1 cellular context compared by ENCODE assay signal in the genomic region with DNA sequence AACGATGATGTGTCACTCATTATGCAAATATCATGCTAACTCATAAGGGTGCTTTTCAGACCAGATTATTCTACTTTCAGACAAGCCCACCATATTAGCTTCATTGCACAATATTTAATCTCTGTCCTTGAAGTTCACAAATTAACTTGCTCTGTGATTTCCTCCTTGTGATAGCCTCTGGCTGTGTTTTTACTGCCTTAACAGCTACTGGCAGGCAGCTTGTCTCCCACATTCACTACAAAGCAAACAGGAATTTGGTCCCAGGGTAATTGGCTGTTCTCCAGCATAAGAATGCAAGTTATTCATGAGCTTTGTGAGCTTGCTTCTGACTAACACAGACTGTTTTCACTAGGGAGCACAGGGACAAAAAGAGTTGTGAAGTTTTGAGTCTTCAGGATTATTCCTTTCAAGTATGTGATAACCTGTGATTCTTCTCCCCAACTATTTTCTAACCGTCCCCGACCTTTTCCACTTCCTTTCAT.
TF ChIP-seq lines count a peak whose summit lies in the region.

No MANE protein-coding gene starts in this region.

TF ChIP-seq in HepG2, 621 proteins besides CTCF, POLR2A, EP300 and RAD21 (continued from another document and continues in another):
- TF ChIP-seq ZNF281 (CRISPR knock-in tag; IDR thresholded peaks at IDR 0.05; ENCODE audit: borderline replicate concordance) (no peak; the same call in 1 of the 2 replicates), MAFG (CRISPR knock-in tag; IDR thresholded peaks at IDR 0.05) (no peak), HDAC6 (IDR thresholded peaks at IDR 0.05; ENCODE audit: low read depth, low read length) (no peak), PHF20 (CRISPR knock-in tag; IDR thresholded peaks at IDR 0.05) (no peak), ZGPAT (CRISPR knock-in tag; IDR thresholded peaks at IDR 0.05) (peak; percentile 85), ZNF382 (CRISPR knock-in tag; IDR thresholded peaks at IDR 0.05; ENCODE audit: borderline replicate concordance) (no peak), ZKSCAN1 (IDR thresholded peaks at IDR 0.05; ENCODE audit: low read length) (no peak), HINFP (CRISPR knock-in tag; IDR thresholded peaks at IDR 0.05; ENCODE audit: low read depth) (no peak), ZNF33A (CRISPR knock-in tag; IDR thresholded peaks at IDR 0.05; ENCODE audit: borderline replicate concordance) (no peak), ZNF776 (CRISPR knock-in tag; IDR thresholded peaks at IDR 0.05) (no peak), BHLHE40 (IDR thresholded peaks at IDR 0.05; ENCODE audit: low read length) (no peak), ATF1 (CRISPR knock-in tag; IDR thresholded peaks at IDR 0.05) (peak; percentile 41; the same call in 1 of the 2 replicates), CHD4 (IDR thresholded peaks at IDR 0.05; ENCODE audit: borderline replicate concordance, low read length) (peak; percentile 38; the same call in 1 of the 2 replicates), NR2C2 (CRISPR knock-in tag; IDR thresholded peaks at IDR 0.05; ENCODE audit: borderline replicate concordance) (peak; percentile 26; the same call in 1 of the 2 replicates), ZNF333 (CRISPR knock-in tag; IDR thresholded peaks at IDR 0.05; ENCODE audit: borderline replicate concordance) (no peak), ADNP (CRISPR knock-in tag; IDR thresholded peaks at IDR 0.05) (no peak), RFX3 (CRISPR knock-in tag; IDR thresholded peaks at IDR 0.05) (no peak), ZSCAN20 (CRISPR knock-in tag; IDR thresholded peaks at IDR 0.05; ENCODE audit: borderline replicate concordance) (no peak), JUN (CRISPR knock-in tag; IDR thresholded peaks at IDR 0.05) (0 out of 2 replicates have a peak, but pooled peaks have one; percentile 30), ZNF296 (CRISPR knock-in tag; conservative IDR thresholded peaks at IDR 0.05) (no peak), ZNF782 (CRISPR knock-in tag; IDR thresholded peaks at IDR 0.05; ENCODE audit: borderline replicate concordance) (no peak), ZNF879 (CRISPR knock-in tag; IDR thresholded peaks at IDR 0.05) (no peak), ZNF235 (CRISPR knock-in tag; IDR thresholded peaks at IDR 0.05; ENCODE audit: borderline replicate concordance) (no peak), FOXC1 (CRISPR knock-in tag; IDR thresholded peaks at IDR 0.05; ENCODE audit: borderline replicate concordance) (no peak), HNRNPLL (IDR thresholded peaks at IDR 0.05; ENCODE audit: low read depth, low read length, poor library complexity, severe bottlenecking) (no peak), SRF (IDR thresholded peaks at IDR 0.05; ENCODE audit: low read depth, low read length) (no peak), MEIS1 (CRISPR knock-in tag; IDR thresholded peaks at IDR 0.05; ENCODE audit: borderline replicate concordance) (no peak), MEIS2 (CRISPR knock-in tag; IDR thresholded peaks at IDR 0.05) (no peak), KLF13 (CRISPR knock-in tag; IDR thresholded peaks at IDR 0.05) (no peak), ZMYM3 (CRISPR knock-in tag; IDR thresholded peaks at IDR 0.05) (peak; percentile 59; the same call in 1 of the 2 replicates), ZNF121 (CRISPR knock-in tag; IDR thresholded peaks at IDR 0.05) (no peak), BATF2 (CRISPR knock-in tag; IDR thresholded peaks at IDR 0.05) (no peak), TMF1 (CRISPR knock-in tag; IDR thresholded peaks at IDR 0.05; ENCODE audit: low read depth) (no peak), ZNF740 (CRISPR knock-in tag; IDR thresholded peaks at IDR 0.05) (no peak)
- TF ChIP-seq, protein P1, sequence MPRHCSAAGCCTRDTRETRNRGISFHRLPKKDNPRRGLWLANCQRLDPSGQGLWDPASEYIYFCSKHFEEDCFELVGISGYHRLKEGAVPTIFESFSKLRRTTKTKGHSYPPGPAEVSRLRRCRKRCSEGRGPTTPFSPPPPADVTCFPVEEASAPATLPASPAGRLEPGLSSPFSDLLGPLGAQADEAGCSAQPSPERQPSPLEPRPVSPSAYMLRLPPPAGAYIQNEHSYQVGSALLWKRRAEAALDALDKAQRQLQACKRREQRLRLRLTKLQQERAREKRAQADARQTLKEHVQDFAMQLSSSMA (CRISPR knock-in tag; IDR thresholded peaks at IDR 0.05): no peak
- TF ChIP-seq, protein P2, sequence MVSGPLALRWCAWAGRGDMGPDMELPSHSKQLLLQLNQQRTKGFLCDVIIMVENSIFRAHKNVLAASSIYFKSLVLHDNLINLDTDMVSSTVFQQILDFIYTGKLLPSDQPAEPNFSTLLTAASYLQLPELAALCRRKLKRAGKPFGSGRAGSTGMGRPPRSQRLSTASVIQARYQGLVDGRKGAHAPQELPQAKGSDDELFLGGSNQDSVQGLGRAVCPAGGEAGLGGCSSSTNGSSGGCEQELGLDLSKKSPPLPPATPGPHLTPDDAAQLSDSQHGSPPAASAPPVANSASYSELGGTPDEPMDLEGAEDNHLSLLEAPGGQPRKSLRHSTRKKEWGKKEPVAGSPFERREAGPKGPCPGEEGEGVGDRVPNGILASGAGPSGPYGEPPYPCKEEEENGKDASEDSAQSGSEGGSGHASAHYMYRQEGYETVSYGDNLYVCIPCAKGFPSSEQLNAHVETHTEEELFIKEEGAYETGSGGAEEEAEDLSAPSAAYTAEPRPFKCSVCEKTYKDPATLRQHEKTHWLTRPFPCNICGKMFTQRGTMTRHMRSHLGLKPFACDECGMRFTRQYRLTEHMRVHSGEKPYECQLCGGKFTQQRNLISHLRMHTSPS (CRISPR knock-in tag; IDR thresholded peaks at IDR 0.05; ENCODE audit: low read depth): no peak
- TF ChIP-seq, protein P3, sequence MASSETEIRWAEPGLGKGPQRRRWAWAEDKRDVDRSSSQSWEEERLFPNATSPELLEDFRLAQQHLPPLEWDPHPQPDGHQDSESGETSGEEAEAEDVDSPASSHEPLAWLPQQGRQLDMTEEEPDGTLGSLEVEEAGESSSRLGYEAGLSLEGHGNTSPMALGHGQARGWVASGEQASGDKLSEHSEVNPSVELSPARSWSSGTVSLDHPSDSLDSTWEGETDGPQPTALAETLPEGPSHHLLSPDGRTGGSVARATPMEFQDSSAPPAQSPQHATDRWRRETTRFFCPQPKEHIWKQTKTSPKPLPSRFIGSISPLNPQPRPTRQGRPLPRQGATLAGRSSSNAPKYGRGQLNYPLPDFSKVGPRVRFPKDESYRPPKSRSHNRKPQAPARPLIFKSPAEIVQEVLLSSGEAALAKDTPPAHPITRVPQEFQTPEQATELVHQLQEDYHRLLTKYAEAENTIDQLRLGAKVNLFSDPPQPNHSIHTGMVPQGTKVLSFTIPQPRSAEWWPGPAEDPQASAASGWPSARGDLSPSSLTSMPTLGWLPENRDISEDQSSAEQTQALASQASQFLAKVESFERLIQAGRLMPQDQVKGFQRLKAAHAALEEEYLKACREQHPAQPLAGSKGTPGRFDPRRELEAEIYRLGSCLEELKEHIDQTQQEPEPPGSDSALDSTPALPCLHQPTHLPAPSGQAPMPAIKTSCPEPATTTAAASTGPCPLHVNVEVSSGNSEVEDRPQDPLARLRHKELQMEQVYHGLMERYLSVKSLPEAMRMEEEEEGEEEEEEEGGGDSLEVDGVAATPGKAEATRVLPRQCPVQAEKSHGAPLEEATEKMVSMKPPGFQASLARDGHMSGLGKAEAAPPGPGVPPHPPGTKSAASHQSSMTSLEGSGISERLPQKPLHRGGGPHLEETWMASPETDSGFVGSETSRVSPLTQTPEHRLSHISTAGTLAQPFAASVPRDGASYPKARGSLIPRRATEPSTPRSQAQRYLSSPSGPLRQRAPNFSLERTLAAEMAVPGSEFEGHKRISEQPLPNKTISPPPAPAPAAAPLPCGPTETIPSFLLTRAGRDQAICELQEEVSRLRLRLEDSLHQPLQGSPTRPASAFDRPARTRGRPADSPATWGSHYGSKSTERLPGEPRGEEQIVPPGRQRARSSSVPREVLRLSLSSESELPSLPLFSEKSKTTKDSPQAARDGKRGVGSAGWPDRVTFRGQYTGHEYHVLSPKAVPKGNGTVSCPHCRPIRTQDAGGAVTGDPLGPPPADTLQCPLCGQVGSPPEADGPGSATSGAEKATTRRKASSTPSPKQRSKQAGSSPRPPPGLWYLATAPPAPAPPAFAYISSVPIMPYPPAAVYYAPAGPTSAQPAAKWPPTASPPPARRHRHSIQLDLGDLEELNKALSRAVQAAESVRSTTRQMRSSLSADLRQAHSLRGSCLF (CRISPR knock-in tag; IDR thresholded peaks at IDR 0.05; ENCODE audit: borderline replicate concordance): no peak
- TF ChIP-seq, protein P4, sequence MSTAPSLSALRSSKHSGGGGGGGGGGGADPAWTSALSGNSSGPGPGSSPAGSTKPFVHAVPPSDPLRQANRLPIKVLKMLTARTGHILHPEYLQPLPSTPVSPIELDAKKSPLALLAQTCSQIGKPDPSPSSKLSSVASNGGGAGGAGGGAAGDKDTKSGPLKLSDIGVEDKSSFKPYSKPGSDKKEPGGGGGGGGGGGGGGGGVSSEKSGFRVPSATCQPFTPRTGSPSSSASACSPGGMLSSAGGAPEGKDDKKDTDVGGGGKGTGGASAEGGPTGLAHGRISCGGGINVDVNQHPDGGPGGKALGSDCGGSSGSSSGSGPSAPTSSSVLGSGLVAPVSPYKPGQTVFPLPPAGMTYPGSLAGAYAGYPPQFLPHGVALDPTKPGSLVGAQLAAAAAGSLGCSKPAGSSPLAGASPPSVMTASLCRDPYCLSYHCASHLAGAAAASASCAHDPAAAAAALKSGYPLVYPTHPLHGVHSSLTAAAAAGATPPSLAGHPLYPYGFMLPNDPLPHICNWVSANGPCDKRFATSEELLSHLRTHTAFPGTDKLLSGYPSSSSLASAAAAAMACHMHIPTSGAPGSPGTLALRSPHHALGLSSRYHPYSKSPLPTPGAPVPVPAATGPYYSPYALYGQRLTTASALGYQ (CRISPR knock-in tag; IDR thresholded peaks at IDR 0.05): peak; percentile 70
- TF ChIP-seq, protein P5, sequence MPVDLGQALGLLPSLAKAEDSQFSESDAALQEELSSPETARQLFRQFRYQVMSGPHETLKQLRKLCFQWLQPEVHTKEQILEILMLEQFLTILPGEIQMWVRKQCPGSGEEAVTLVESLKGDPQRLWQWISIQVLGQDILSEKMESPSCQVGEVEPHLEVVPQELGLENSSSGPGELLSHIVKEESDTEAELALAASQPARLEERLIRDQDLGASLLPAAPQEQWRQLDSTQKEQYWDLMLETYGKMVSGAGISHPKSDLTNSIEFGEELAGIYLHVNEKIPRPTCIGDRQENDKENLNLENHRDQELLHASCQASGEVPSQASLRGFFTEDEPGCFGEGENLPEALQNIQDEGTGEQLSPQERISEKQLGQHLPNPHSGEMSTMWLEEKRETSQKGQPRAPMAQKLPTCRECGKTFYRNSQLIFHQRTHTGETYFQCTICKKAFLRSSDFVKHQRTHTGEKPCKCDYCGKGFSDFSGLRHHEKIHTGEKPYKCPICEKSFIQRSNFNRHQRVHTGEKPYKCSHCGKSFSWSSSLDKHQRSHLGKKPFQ (CRISPR knock-in tag; IDR thresholded peaks at IDR 0.05; ENCODE audit: insufficient replicate concordance): no peak
